Comparison of ENCODE assay signal across 1 cellular context in genomic region chr3:49022751-49023171, GRCh38.
TF ChIP-seq lines count a peak whose summit lies in the region.

No MANE protein-coding gene starts in this region.

TF ChIP-seq in WTC11, 78 proteins besides CTCF, POLR2A, EP300 and RAD21 (continued from another document):
- TF ChIP-seq E2F4 (CRISPR knock-in tag; IDR thresholded peaks at IDR 0.05; ENCODE audit: borderline replicate concordance, low read depth) (no peak), IRF1 (CRISPR knock-in tag; IDR thresholded peaks at IDR 0.05) (no peak), FOXP1 (CRISPR knock-in tag; IDR thresholded peaks at IDR 0.05; ENCODE audit: borderline replicate concordance) (no peak), STAT6 (CRISPR knock-in tag; conservative IDR thresholded peaks at IDR 0.05; ENCODE audit: low read depth) (no peak)
